27 cellular contexts compared by ENCODE assay signal in the genomic region with DNA sequence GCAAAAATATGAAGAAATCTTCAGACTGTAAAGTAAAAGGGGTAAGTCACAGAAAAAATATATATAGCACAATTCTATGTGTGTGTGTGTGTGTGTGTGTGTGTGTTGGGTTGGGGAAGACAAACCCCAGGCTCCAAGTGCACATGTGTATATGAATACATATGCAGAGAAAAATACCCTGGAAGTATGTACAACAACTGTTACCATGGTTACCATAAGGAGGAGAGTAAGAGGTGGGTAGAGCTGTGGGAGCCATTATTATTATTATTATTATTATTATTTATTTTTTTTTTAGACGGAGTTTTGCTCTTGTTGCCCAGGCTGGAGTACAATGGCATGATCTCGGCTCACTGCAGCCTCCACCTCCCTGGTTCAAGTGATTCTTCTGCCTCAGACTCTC.
"Had no signal": no experiment of that assay in that cellular context is flagged by ENCODE, and none has a peak within 500 bp of the region (broad histone marks: within the 10 kb centered on the region; RNA-seq: fewer than 3 reads in every experiment).

No MANE protein-coding gene starts in this region.

- H3K9me3 ChIP-seq: suprapubic skin, testis, thyroid gland, upper lobe of right lung, uterus, vagina had no signal

- FAIRE-seq: urothelium cell line had no signal

- H3K4me3 ChIP-seq: stomach, suprapubic skin, testis, thoracic aorta, thyroid gland, tibial artery, tibial nerve, transverse colon, upper lobe of left lung, upper lobe of right lung, uterus, vagina had no signal

- H3K4me1 ChIP-seq: stomach, suprapubic skin, testis, thyroid gland, tibial artery, tibial nerve, transverse colon, upper lobe of left lung, upper lobe of right lung, uterus, vagina had no signal

- H3K36me3 ChIP-seq: stomach, suprapubic skin, thoracic aorta, thyroid gland, tibial artery, tibial nerve, transverse colon, upper lobe of left lung, upper lobe of right lung, uterus, vagina had no signal

- H3K27ac ChIP-seq: stomach, suprapubic skin, testis, thoracic aorta, thyroid gland, tibial artery, tibial nerve, transverse colon, upper lobe of left lung, upper lobe of right lung, uterus, vagina had no signal

- ATAC-seq: stimulated activated effector memory CD8-positive, alpha-beta T cell treated with anti-CD3 and anti-CD28 coated beads, Interleukin-12 subunit alpha, Interleukin-12 subunit beta, amount 100 ng/mL, for 72 hours; stimulated activated memory B cell treated with anti-CD40 and anti-IgM and Interleukin-4, amounts not matched to agents 10 μg/mL and 1 μg/mL and 100 μg/mL, for 72 hours; stimulated activated naive B cell treated with anti-CD40 and anti-IgM and Interleukin-4, amounts not matched to agents 10 μg/mL and 1 μg/mL and 100 μg/mL, for 72 hours; stimulated activated naive CD8-positive, alpha-beta T cell treated with anti-CD3 and anti-CD28 coated beads, Interleukin-15, amount 100 ng/mL, for 72 hours; stimulated activated naive CD8-positive, alpha-beta T cell treated with anti-CD3 and anti-CD28 coated beads, Interleukin-15, Interleukin-2, amounts not matched to agents 100 U/mL and 50 U/mL, for 24 hours; upper lobe of right lung had no signal

- H3K27me3 ChIP-seq: stomach, suprapubic skin, testis, thyroid gland, tibial artery, tibial nerve, transverse colon, upper lobe of left lung, upper lobe of right lung, uterus, vagina had no signal

- DNase-seq: stimulated activated CD4-positive, alpha-beta T cell treated with anti-CD3 and anti-CD28 coated beads, Interleukin-2, amount 100 ng/mL, for 48 hours; stimulated activated CD4-positive, alpha-beta T cell treated with anti-CD3 and anti-CD28 coated beads, Interleukin-4, amount 100 ng/mL, for 1 hour; stimulated activated CD4-positive, alpha-beta T cell treated with anti-CD3 and anti-CD28 coated beads, Interleukin-4, amount 100 ng/mL, for 24 hours; stimulated activated CD4-positive, alpha-beta T cell treated with anti-CD3 and anti-CD28 coated beads, Interleukin-4, amount 100 ng/mL, for 4 hours; stimulated activated CD8-positive, alpha-beta memory T cell treated with anti-CD3 and anti-CD28 coated beads, Interleukin-4, amount 100 ng/mL, for 48 hours; stimulated activated naive B cell treated with anti-CD40 and anti-IgM and Interleukin-4, amounts not matched to agents 10 μg/mL and 1 μg/mL and 100 μg/mL, for 72 hours; stimulated activated naive CD4-positive, alpha-beta T cell; stimulated activated naive CD4-positive, alpha-beta T cell treated with Interleukin-2 at 50 U/mL for 16 hours; stimulated activated naive CD8-positive, alpha-beta T cell treated with anti-CD3 and anti-CD28 coated beads, Interleukin-15, amount 100 ng/mL, for 72 hours; stimulated activated naive CD8-positive, alpha-beta T cell treated with anti-CD3 and anti-CD28 coated beads, Interleukin-15, Interleukin-2, amounts not matched to agents 100 U/mL and 50 U/mL, for 24 hours; stomach; substantia nigra; testis; thyroid gland; tibial artery; transverse colon; trophoblast cell; upper lobe of left lung; upper lobe of right lung; uterus had no signal
